ENCODE assay signal across 10 cellular contexts in genomic region chr12:104275689-104276088, GRCh38. TPM values are rescaled to one million over a fixed set of nuclear protein-coding genes. Genes with fewer than 3 reads are reported as not detected.
A peak's percentile ranks its signal among the peaks of the same experiment; 100 is the strongest.
DNase-seq lines count a peak whose midpoint lies in the region; ATAC-seq, FAIRE-seq and TF ChIP-seq lines count a peak whose summit lies in the region.
"Had no signal": no experiment of that assay in that cellular context is flagged by ENCODE, and none has a peak within 500 bp of the region (broad histone marks: within the 10 kb centered on the region; RNA-seq: fewer than 3 reads in every experiment).

No MANE protein-coding gene starts in this region.

- intact Hi-C loops in sigmoid colon (cut with DNase I) = loop anchor here (2.0 kb wide), 1 partner anchor 47 kb away; no protein-coding TSS in a partner anchor

- no peak for TF ChIP-seq CTCF in osteoblast (IDR thresholded peaks at IDR 0.05; ENCODE audit: extremely low read depth, low read depth, low read length)
- TF ChIP-seq CTCF in sigmoid colon (IDR thresholded peaks at IDR 0.05) = no peak

- no peaks in the 10 kb centered on the region for H3K27me3 ChIP-seq in osteoblast (ENCODE audit: insufficient read depth, low read length)
- no peaks in the 10 kb centered on the region for H3K27me3 ChIP-seq in sigmoid colon

- 38 to 58% methylated on average over 5 of the region's 5 CpGs for WGBS in sigmoid colon, 2 donors

- H3K36me3 Mint-ChIP-seq in T-helper 17 cell (ENCODE audit: low read depth) = peaks cover 7% of the 10 kb centered on the region

- DNase-seq in NCI-H345 (lab: John Stamatoyannopoulos, UW) = peak; percentile 30
- DNase-seq in NCI-H345 treated with DMSO at 0.1 percent for 48 hours (lab: John Stamatoyannopoulos, UW; ENCODE audit: unreplicated experiment) = no peak
- no peak for DNase-seq in T-helper 17 cell
- DNase-seq in osteoblast (ENCODE audit: insufficient read length, low spot score, missing footprints) = no peak
- no peak for DNase-seq in sigmoid colon
- no peak for DNase-seq in iPS-NIHi7 (ENCODE audit: extremely low spot score)
- DNase-seq in frontal cortex (ENCODE audit: low spot score in 2 of 2) = no peak
- DNase-seq: activated T-cell treated with anti-CD3 and anti-CD28 coated beads, Interleukin-2, amount 50 U/mL, for 1 hour had no signal

- no peak overlapping the region for H3K4me3 Mint-ChIP-seq in T-helper 17 cell

- H3K27ac ChIP-seq in osteoblast (ENCODE audit: low read depth, low read length) = no peak overlapping the region
- peak overlapping the region in 1 of 4 donors; percentile 53 for H3K27ac ChIP-seq in sigmoid colon

- H3K79me2 ChIP-seq in osteoblast (ENCODE audit: insufficient read depth, low read length) = no peaks in the 10 kb centered on the region

- no peak for TF ChIP-seq EP300 in sigmoid colon (IDR thresholded peaks at IDR 0.05)

- H4K20me1 ChIP-seq in osteoblast (ENCODE audit: insufficient read depth, low read length) = no peaks in the 10 kb centered on the region

- H3K4me1 Mint-ChIP-seq in T-helper 17 cell = peaks cover 6% of the 10 kb centered on the region

- peak overlapping the region; percentile 60 for H2AFZ ChIP-seq in osteoblast (ENCODE audit: low read length)

- H3K4me2 ChIP-seq in osteoblast (ENCODE audit: insufficient read depth, low read length) = peak overlapping the region; percentile 52

- H3K36me3 ChIP-seq in osteoblast (ENCODE audit: insufficient read depth, low read length) (no peaks in the 10 kb centered on the region), sigmoid colon (no peaks in the 10 kb centered on the region)

- H3K27ac Mint-ChIP-seq in T-helper 17 cell = peak overlapping the region; percentile 9

- TF ChIP-seq POLR2A in sigmoid colon (IDR thresholded peaks at IDR 0.05) = no peak

- peak; percentile 23 for ATAC-seq in HG03060 (IDR thresholded peaks at IDR 0.05; ENCODE audit: low read depth, unreplicated experiment)
- no peak for ATAC-seq in T-helper 17 cell

- H3K9me3 ChIP-seq in T-helper 17 cell (ENCODE audit: control insufficient read depth, low read length, poor library complexity, severe bottlenecking) = no peaks in the 10 kb centered on the region
- H3K9me3 ChIP-seq in osteoblast (ENCODE audit: low read depth, low read length) = no peaks in the 10 kb centered on the region
- no peaks in the 10 kb centered on the region for H3K9me3 ChIP-seq in sigmoid colon

- H3K4me3 ChIP-seq in osteoblast (ENCODE audit: insufficient read depth, low read length) (no peak overlapping the region), sigmoid colon (peak overlapping the region in 1 of 4 donors; percentile 36)

- H3K27me3 Mint-ChIP-seq in T-helper 17 cell = peaks cover 11% of the 10 kb centered on the region

- H3K4me1 ChIP-seq in osteoblast (ENCODE audit: insufficient read depth, low read length) (peaks cover 27% of the 10 kb centered on the region), sigmoid colon (peaks cover 0 to 13% (median 9%) of the 10 kb centered on the region in 4 donors)

- FAIRE-seq in frontal cortex (lab: Jason Lieb, UNC) = no peak
- FAIRE-seq: colon had no signal

RNA-seq across cellular contexts. Expression of gene EID3, which starts 27.9 kb away (rescaled TPM):
- total RNA-seq in T-helper 17 cell (10 to 100 TPM; 12.2 to 13.7 TPM), osteoblast (14.4 and 19.2 TPM in 2 replicates), sigmoid colon (10 to 100 TPM in 2 of 4 donors, 1 to 10 TPM in 2; 4.6 to 21.9 (median 13.5) TPM), frontal cortex (4.5 TPM)
- 1 to 10 TPM in 2 of 3 donors, under 1 TPM in 1; 0.46 to 2.5 (median 1.2) TPM for polyA plus RNA-seq in sigmoid colon
